19 cellular contexts compared by ENCODE assay signal in genomic region chr1:230698130-230698529, GRCh38. TPM values are rescaled to one million over a fixed set of nuclear protein-coding genes. Genes with fewer than 3 reads are reported as not detected.
DNase-seq lines count a peak whose midpoint lies in the region; ATAC-seq and TF ChIP-seq lines count a peak whose summit lies in the region.
"Had no signal": no experiment of that assay in that cellular context is flagged by ENCODE, and none has a peak within 500 bp of the region (broad histone marks: within the 10 kb centered on the region; RNA-seq: fewer than 3 reads in every experiment).

No MANE protein-coding gene starts in this region.

- H3K9me3 Mint-ChIP-seq in GM23338 = no peaks in the 10 kb centered on the region
- H3K9me3 Mint-ChIP-seq in endodermal cell = no peaks in the 10 kb centered on the region
- no peaks in the 10 kb centered on the region for H3K9me3 Mint-ChIP-seq in chondrocyte (ENCODE audit: low read depth)
- H3K9me3 Mint-ChIP-seq: CD4-positive, CD25-positive, alpha-beta regulatory T cell; HFFc6 had no signal

- H3K9me2 ChIP-seq in GM23338 (ENCODE audit: insufficient read depth) = no peaks in the 10 kb centered on the region

- H3K27ac Mint-ChIP-seq in GM23338 (no peak overlapping the region), endodermal cell (no peak overlapping the region), chondrocyte (ENCODE audit: unreplicated experiment) (no peak overlapping the region)
- H3K27ac Mint-ChIP-seq: CD4-positive, CD25-positive, alpha-beta regulatory T cell; HFFc6 had no signal

- no peak overlapping the region for H3K27ac ChIP-seq in GM23338 (ENCODE audit: low read depth)
- H3K27ac ChIP-seq in IMR-90 (ENCODE audit: insufficient read depth, low read length) = no peak overlapping the region
- H3K27ac ChIP-seq in endodermal cell (ENCODE audit: low read depth, low read length) = no peak overlapping the region
- H3K27ac ChIP-seq in right lobe of liver = peak overlapping the region in 1 of 3 donors; percentile 6
- H3K27ac ChIP-seq: RWPE1, SJSA1 had no signal

- no peak overlapping the region for H3K18ac ChIP-seq in IMR-90 (ENCODE audit: low read depth, low read length)

- ATAC-seq in GM23338 (peak; percentile 66), IMR-90 (ENCODE audit: low read depth) (no peak), right lobe of liver (peak; percentile 56 to 90 (median 76)), GM18517 (IDR thresholded peaks at IDR 0.05; ENCODE audit: unreplicated experiment) (no peak)

- no peaks in the 10 kb centered on the region for H3F3A ChIP-seq in GM23338 (replicated peaks; ENCODE audit: low read depth)

- H3K36me3 ChIP-seq in GM23338 (ENCODE audit: insufficient read depth) (peaks cover 4% of the 10 kb centered on the region; the same call in 1 of the 2 replicates), IMR-90 (ENCODE audit: control insufficient read depth, insufficient read depth, low read length) (peaks cover 12% of the 10 kb centered on the region), endodermal cell (ENCODE audit: control insufficient read depth, insufficient read depth, low read length) (peaks cover 5% of the 10 kb centered on the region), right lobe of liver (peaks cover 0 to 27% (median 8%) of the 10 kb centered on the region in 4 donors)

- no peak overlapping the region for H2BK15ac ChIP-seq in IMR-90 (ENCODE audit: low read depth, low read length)

- H3K56ac ChIP-seq in IMR-90 (ENCODE audit: extremely low read depth, insufficient read depth, low read length) = no peak overlapping the region

- H3K4me1 ChIP-seq in GM23338 (ENCODE audit: insufficient read depth) = no peaks in the 10 kb centered on the region
- peaks cover 2% of the 10 kb centered on the region; the same call in 1 of the 2 replicates for H3K4me1 ChIP-seq in IMR-90 (ENCODE audit: control insufficient read depth, insufficient read depth, low read length)
- no peaks in the 10 kb centered on the region for H3K4me1 ChIP-seq in endodermal cell (ENCODE audit: control insufficient read depth, insufficient read depth, low read length)
- H3K4me1 ChIP-seq in right lobe of liver = no peaks in the 10 kb centered on the region
- H3K4me1 ChIP-seq: SJSA1 had no signal

- no peak overlapping the region for H2BK120ac ChIP-seq in IMR-90 (ENCODE audit: low read depth, low read length)

- TF ChIP-seq CTCF in GM23338 (conservative IDR thresholded peaks at IDR 0.05; ENCODE audit: low read depth in 2 of 2) (peak; percentile 57 to 70), IMR-90 (conservative IDR thresholded peaks at IDR 0.05; ENCODE audit: low read depth, low read length) (no peak), endodermal cell (conservative IDR thresholded peaks at IDR 0.05) (peak; percentile 54), right lobe of liver (IDR thresholded peaks at IDR 0.05) (peak; percentile 44 to 75 (median 58)), chondrocyte (IDR thresholded peaks at IDR 0.05) (no peak)

- no peak overlapping the region for H3K14ac ChIP-seq in IMR-90 (replicated peaks; ENCODE audit: low read depth, low read length)

- H3K79me1 ChIP-seq in IMR-90 (ENCODE audit: low read depth in 1 of 2, low read length in 2 of 2) = no peaks in the 10 kb centered on the region

- H4K8ac ChIP-seq in IMR-90 (ENCODE audit: low read depth in 2 of 2, low read length in 2 of 2) = no peak overlapping the region

- H3K27me3 ChIP-seq in GM23338 (ENCODE audit: insufficient read depth) = no peaks in the 10 kb centered on the region
- peaks cover 2% of the 10 kb centered on the region for H3K27me3 ChIP-seq in IMR-90 (ENCODE audit: control insufficient read depth, insufficient read depth, low read length)
- no peaks in the 10 kb centered on the region for H3K27me3 ChIP-seq in endodermal cell (ENCODE audit: control insufficient read depth, insufficient read depth, low read length, poor library complexity, severe bottlenecking)
- H3K27me3 ChIP-seq in right lobe of liver = no peaks in the 10 kb centered on the region
- H3K27me3 ChIP-seq: SJSA1 had no signal

- no TSS peak for BruUV-seq in IMR-90 (replicated peaks; lab: Mats Ljungman, UMichigan)

- TF ChIP-seq POLR2A in IMR-90 (IDR thresholded peaks at IDR 0.05; ENCODE audit: low read depth, low read length) (no peak), right lobe of liver (IDR thresholded peaks at IDR 0.05) (no peak)

- no peak overlapping the region for H2BK20ac ChIP-seq in IMR-90 (ENCODE audit: low read depth, low read length)

- CTCF ChIA-PET in IMR-90 (lab: Yijun Ruan, JAX) = no interaction called here

- WGBS in IMR-90 (ENCODE audit: extremely low coverage in 2 of 2, insufficient read length in 1 of 2), 2 experiments = 88% methylated on average over 14 of the region's 14 CpGs; no CpG with 5 or more reads in 1 of the 2 experiments
- 94 to 95% methylated on average over 11 to 14 of the region's 14 CpGs for WGBS in endodermal cell (ENCODE audit: insufficient coverage in 1 of 2, insufficient read length in 1 of 2), 2 experiments
- 38% methylated on average over 6 of the region's 14 CpGs for WGBS in right lobe of liver (ENCODE audit: insufficient coverage, low coverage, low lambda C conversion rate, missing lambda C conversion rate)

- no peak for TF ChIP-seq RAD21 in IMR-90 (IDR thresholded peaks at IDR 0.05; ENCODE audit: low read length)

- H3K79me2 ChIP-seq in GM23338 (replicated peaks; ENCODE audit: insufficient read depth) = no peaks in the 10 kb centered on the region

- H4K5ac ChIP-seq in IMR-90 (ENCODE audit: low read depth, low read length) = no peak overlapping the region

- H3K9me3 ChIP-seq in IMR-90 (ENCODE audit: control insufficient read depth, insufficient read depth, low read length) (no peaks in the 10 kb centered on the region), endodermal cell (ENCODE audit: control insufficient read depth, low read length) (no peaks in the 10 kb centered on the region), right lobe of liver (no peaks in the 10 kb centered on the region)
- H3K9me3 ChIP-seq: SJSA1 had no signal

- peaks cover 14% of the 10 kb centered on the region for H3K4me1 Mint-ChIP-seq in GM23338
- peaks cover 5% of the 10 kb centered on the region for H3K4me1 Mint-ChIP-seq in endodermal cell
- peaks cover 5% of the 10 kb centered on the region for H3K4me1 Mint-ChIP-seq in chondrocyte (ENCODE audit: low read depth)
- H3K4me1 Mint-ChIP-seq: CD4-positive, CD25-positive, alpha-beta regulatory T cell had no signal

- in situ Hi-C loops in IMR-90 (cut with MboI; ENCODE audit: low sequenced_read_pairs) = no loop called here

- no peak overlapping the region for H3K4ac ChIP-seq in IMR-90 (ENCODE audit: low read depth, low read length)

- no peak overlapping the region for H2AK5ac ChIP-seq in IMR-90 (ENCODE audit: low read depth, low read length)

- no peak overlapping the region for H3K4me2 ChIP-seq in GM23338
- no peak overlapping the region for H3K4me2 ChIP-seq in IMR-90 (ENCODE audit: low read depth, low read length)

- no peaks in the 10 kb centered on the region for H3K9me1 ChIP-seq in IMR-90 (ENCODE audit: insufficient read depth, low read length)

- H2BK5ac ChIP-seq in IMR-90 (ENCODE audit: low read depth, low read length, poor library complexity, severe bottlenecking) = no peak overlapping the region

- H4K20me1 ChIP-seq in GM23338 (replicated peaks; ENCODE audit: insufficient read depth) (no peaks in the 10 kb centered on the region), IMR-90 (ENCODE audit: insufficient read depth, low read length) (no peaks in the 10 kb centered on the region; the same call in 1 of the 2 replicates)

- H3K4me3 Mint-ChIP-seq in GM23338 (no peak overlapping the region), endodermal cell (no peak overlapping the region), chondrocyte (ENCODE audit: unreplicated experiment) (no peak overlapping the region)
- H3K4me3 Mint-ChIP-seq: CD4-positive, CD25-positive, alpha-beta regulatory T cell; HFFc6 had no signal

- H3K4me3 ChIP-seq in GM23338 (no peak overlapping the region), IMR-90 (ENCODE audit: insufficient read depth, low read depth, low read length) (no peak overlapping the region), endodermal cell (ENCODE audit: low read length) (no peak overlapping the region), right lobe of liver (no peak overlapping the region)
- H3K4me3 ChIP-seq: SJSA1 had no signal

- intact Hi-C loops in IMR-90 (cut with micrococcal nuclease) = no loop called here
- intact Hi-C loops in right lobe of liver (cut with DNase I) = no loop called here

- dilution Hi-C loops in IMR-90 (cut with HindIII; ENCODE audit: low sequenced_read_pairs, unreplicated experiment) = no loop called here

- POLR2A ChIA-PET in IMR-90 (lab: Charles Lee; ENCODE audit: unreplicated experiment) = no interaction called here

- DNase-seq in GM23338 (ENCODE audit: low spot score) = peak; percentile 72
- no peak for DNase-seq in IMR-90
- DNase-seq in endodermal cell = peak; percentile 74
- DNase-seq in right lobe of liver = peak in 1 of 3 donors; percentile 24
- DNase-seq in stimulated activated CD4-positive, alpha-beta T cell treated with anti-CD3 and anti-CD28 coated beads, Interleukin-4, amount 100 ng/mL, for 4 hours = no peak
- DNase-seq in NCI-H345 (lab: John Stamatoyannopoulos, UW) = no peak
- no peak for DNase-seq in chondrocyte (ENCODE audit: low spot score)
- DNase-seq: ACHN; AML-193; Calu3; CD4-positive, CD25-positive, alpha-beta regulatory T cell; DMS79 treated with DMSO at 0.1 percent for 48 hours; HFFc6; NCI-H1417; NCI-H187 treated with DMSO at 0.1 percent for 48 hours; NCI-H2171 had no signal

- no peak overlapping the region for H4K91ac ChIP-seq in IMR-90 (ENCODE audit: insufficient read depth, low read depth, low read length)

- H2AK9ac ChIP-seq in IMR-90 (replicated peaks; ENCODE audit: low read depth, low read length, poor library complexity) = no peak overlapping the region

- H3K27me3 Mint-ChIP-seq in GM23338 (ENCODE audit: insufficient read depth, low read depth, poor library complexity) (peaks cover 2% of the 10 kb centered on the region), endodermal cell (ENCODE audit: insufficient read depth) (no peaks in the 10 kb centered on the region), chondrocyte (ENCODE audit: low read depth) (no peaks in the 10 kb centered on the region)
- H3K27me3 Mint-ChIP-seq: CD4-positive, CD25-positive, alpha-beta regulatory T cell had no signal

- H3K36me3 Mint-ChIP-seq in GM23338 (ENCODE audit: low read depth) (peaks cover 9% of the 10 kb centered on the region), endodermal cell (ENCODE audit: low read depth) (peaks cover 3% of the 10 kb centered on the region), chondrocyte (ENCODE audit: low read depth) (peaks cover 17% of the 10 kb centered on the region)

- no peak overlapping the region for H3K23ac ChIP-seq in IMR-90 (ENCODE audit: low read depth, low read length)

- H2AFZ ChIP-seq in GM23338 (no peak overlapping the region), IMR-90 (replicated peaks; ENCODE audit: low read length, poor library complexity) (peak overlapping the region; percentile 58)

- H3K9ac ChIP-seq in IMR-90 (ENCODE audit: low read depth, low read length) (no peak overlapping the region), endodermal cell (ENCODE audit: extremely low read depth, low read length, poor library complexity, severe bottlenecking) (no peak overlapping the region)

RNA-seq across cellular contexts. Expression of gene AGT, which starts 15.8 kb away (rescaled TPM):
- total RNA-seq in GM23338 (2014; rRNA removed; shearing (Covaris generic)) = not detected in 2 replicates
- polyA plus RNA-seq in GM23338 (2016; fragmentation: Nextera tagmentation; extraction: Ambion mirVana) (0.11 TPM in 1 of 2 replicates, not detected in the other), IMR-90 (2012; rRNA removed) (0.34 and 0.39 TPM in 2 replicates)
- total RNA-seq in IMR-90 (2012; rRNA removed) (under 0.01 and 0.18 TPM in 2 replicates), endodermal cell (not detected), right lobe of liver (1,000 to 10,000 TPM; 1,076 to 2,346 (median 1,911) TPM), chondrocyte (18.1 to 119 TPM (median 118 TPM) in 3 replicates)
- polyA plus RNA-seq in IMR-90 (2012; cell fraction: cytosol; rRNA removed) = 0.59 and 0.64 TPM in 2 replicates
- 0.41 and 0.46 TPM in 2 replicates for polyA plus RNA-seq in IMR-90 (2012; cell fraction: nucleus; rRNA removed; ENCODE audit: low replicate concordance)
- polyA plus RNA-seq in endodermal cell (2013, experiment 1 of 2) = 0.82 TPM
- polyA plus RNA-seq in endodermal cell (2013, experiment 2 of 2) = 0.21 TPM
- total RNA-seq: CD4-positive, CD25-positive, alpha-beta regulatory T cell; SJSA1 had no signal
- polyA plus RNA-seq: CD4-positive, CD25-positive, alpha-beta regulatory T cell had no signal

RNA-seq across cellular contexts. Expression of gene CAPN9, which starts 49.1 kb away (rescaled TPM):
- 0.07 TPM in 1 of 2 replicates, not detected in the other for total RNA-seq in GM23338 (2014; rRNA removed; shearing (Covaris generic))
- polyA plus RNA-seq in GM23338 (2016; fragmentation: Nextera tagmentation; extraction: Ambion mirVana) (0.33 TPM in 1 of 2 replicates, not detected in the other), IMR-90 (2012; rRNA removed) (not detected in 2 replicates)
- total RNA-seq in IMR-90 (2012; rRNA removed) (not detected in 2 replicates), endodermal cell (1 to 10 TPM; 1.1 TPM), right lobe of liver (not detected), chondrocyte (not detected in 3 replicates)
- polyA plus RNA-seq in IMR-90 (2012; cell fraction: cytosol; rRNA removed) = not detected in 2 replicates
- polyA plus RNA-seq in IMR-90 (2012; cell fraction: nucleus; rRNA removed; ENCODE audit: low replicate concordance) = not detected in 2 replicates
- 0.93 TPM for polyA plus RNA-seq in endodermal cell (2013, experiment 1 of 2)
- polyA plus RNA-seq in endodermal cell (2013, experiment 2 of 2) = 0.33 TPM
- total RNA-seq: Calu3; CD4-positive, CD25-positive, alpha-beta regulatory T cell; HFFc6; SJSA1 had no signal
- polyA plus RNA-seq: CD4-positive, CD25-positive, alpha-beta regulatory T cell had no signal

RNA-seq across cellular contexts. Expression of gene COG2, which starts 55.8 kb away (rescaled TPM):
- 38.5 and 53.9 TPM in 2 replicates for total RNA-seq in GM23338 (2014; rRNA removed; shearing (Covaris generic))
- 29.2 and 35.8 TPM in 2 replicates for polyA plus RNA-seq in GM23338 (2016; fragmentation: Nextera tagmentation; extraction: Ambion mirVana)
- 16.7 and 17.8 TPM in 2 replicates for total RNA-seq in IMR-90 (2012; rRNA removed)
- polyA plus RNA-seq in IMR-90 (2012; rRNA removed) = 9.0 and 9.1 TPM in 2 replicates
- polyA plus RNA-seq in IMR-90 (2012; cell fraction: cytosol; rRNA removed) = 2.3 and 3.3 TPM in 2 replicates
- polyA plus RNA-seq in IMR-90 (2012; cell fraction: nucleus; rRNA removed; ENCODE audit: low replicate concordance) = 5.1 and 21.7 TPM in 2 replicates
- total RNA-seq in endodermal cell = 10 to 100 TPM; 26.1 to 29.7 TPM
- 31.5 TPM for polyA plus RNA-seq in endodermal cell (2013, experiment 1 of 2)
- 28.2 TPM for polyA plus RNA-seq in endodermal cell (2013, experiment 2 of 2)
- total RNA-seq in right lobe of liver = 10 to 100 TPM in 4 of 6 experiments, 1 to 10 TPM in 2; 9.0 to 18.7 (median 13.0) TPM
- 24.1 to 28.6 TPM (median 26.8 TPM) in 3 replicates for total RNA-seq in chondrocyte

Comparison
In these comparisons a context has a peak if more than half of its experiments do, and no peak if none do; other contexts are left out.
1. ATAC-seq: peak in GM23338 (single experiment) and right lobe of liver (4 of 4); none in IMR-90 (single experiment) and GM18517 (single experiment).
2. DNase-seq: peak in GM23338 (single experiment) and endodermal cell (single experiment); none in IMR-90 (single experiment), stimulated activated CD4-positive, alpha-beta T cell treated with anti-CD3 and anti-CD28 coated beads, Interleukin-4, amount 100 ng/mL, for 4 hours (0 of 2), NCI-H345 (single experiment) and chondrocyte (single experiment).
3. CTCF ChIP-seq: peak in GM23338 (2 of 2), endodermal cell (single experiment) and right lobe of liver (4 of 4); none in IMR-90 (single experiment) and chondrocyte (single experiment).
4. RNA of gene AGT, which starts 15.8 kb away (total RNA-seq): 1,076 to 2,346 TPM in right lobe of liver and 18.1 to 119 TPM in chondrocyte; under 0.01 to 0.18 TPM in IMR-90, not detected in endodermal cell and not detected in GM23338; every median in the first group is over 10 times any median in the second.